In genomic region chr12:104381721-104382480, GRCh38 we compare ENCODE assay signal across 8 cellular contexts.
DNase-seq lines count a peak whose midpoint lies in the region; ATAC-seq and TF ChIP-seq lines count a peak whose summit lies in the region.

No MANE protein-coding gene starts in this region.

- POLR2A ChIA-PET in A673 (lab: Charles Lee; ENCODE audit: low non-redundant PET): no interaction called here

- no peak overlapping the region for H2AFZ ChIP-seq in Loucy (ENCODE audit: low read length)

- no peaks in the 10 kb centered on the region for H3K36me3 ChIP-seq in A673 (ENCODE audit: insufficient read depth, low read length, poor library complexity, severe bottlenecking)
- H3K36me3 ChIP-seq in Loucy (ENCODE audit: insufficient read depth, low read length): no peaks in the 10 kb centered on the region
- H3K36me3 ChIP-seq in RWPE2 (ENCODE audit: low read depth): no peaks in the 10 kb centered on the region
- no peaks in the 10 kb centered on the region for H3K36me3 ChIP-seq in suprapubic skin

- intact Hi-C loops in A673 (cut with micrococcal nuclease; ENCODE audit: unreplicated experiment): loop anchor here (1.0 to 5.0 kb wide), 4 partner anchors 181 to 720 kb away; no protein-coding TSS in a partner anchor

- no peak for TF ChIP-seq POLR2A in suprapubic skin (IDR thresholded peaks at IDR 0.05)

- H3K4me3 ChIP-seq in A673 (ENCODE audit: low read depth, low read length, poor library complexity, severe bottlenecking): no peak overlapping the region
- H3K4me3 ChIP-seq in Loucy (ENCODE audit: low read length, poor library complexity, severe bottlenecking): no peak overlapping the region
- no peak overlapping the region for H3K4me3 ChIP-seq in RWPE2 (ENCODE audit: severe bottlenecking)
- H3K4me3 ChIP-seq in suprapubic skin: no peak overlapping the region

- TF ChIP-seq EP300 in suprapubic skin (IDR thresholded peaks at IDR 0.05): no peak

- H3K9me2 ChIP-seq in Loucy (replicated peaks; ENCODE audit: low read depth, low read length): no peaks in the 10 kb centered on the region

- H3K9ac ChIP-seq in Loucy (ENCODE audit: low read depth, low read length, poor library complexity, severe bottlenecking): no peak overlapping the region

- H3K27ac ChIP-seq in A673 (ENCODE audit: low read depth, low read length, poor library complexity, severe bottlenecking): no peak overlapping the region
- no peak overlapping the region for H3K27ac ChIP-seq in RWPE2 (ENCODE audit: poor library complexity, severe bottlenecking)
- no peak overlapping the region for H3K27ac ChIP-seq in suprapubic skin

- no peaks in the 10 kb centered on the region for H3K27me3 ChIP-seq in A673 (replicated peaks; ENCODE audit: insufficient read depth, low read depth, low read length, poor library complexity)
- H3K27me3 ChIP-seq in Loucy (ENCODE audit: insufficient read depth, low read length, poor library complexity, severe bottlenecking): no peaks in the 10 kb centered on the region
- H3K27me3 ChIP-seq in RWPE2 (ENCODE audit: insufficient read depth, poor library complexity, severe bottlenecking): no peaks in the 10 kb centered on the region
- no peaks in the 10 kb centered on the region for H3K27me3 ChIP-seq in suprapubic skin

- no peaks in the 10 kb centered on the region for H3K9me3 ChIP-seq in A673 (ENCODE audit: low read depth, low read length, poor library complexity, severe bottlenecking)
- no peaks in the 10 kb centered on the region for H3K9me3 ChIP-seq in Loucy (ENCODE audit: insufficient read depth, low read depth, low read length)
- H3K9me3 ChIP-seq in RWPE2 (ENCODE audit: severe bottlenecking): no peaks in the 10 kb centered on the region
- no peaks in the 10 kb centered on the region for H3K9me3 ChIP-seq in suprapubic skin

- CTCF ChIA-PET in A673 (lab: Charles Lee): interaction anchor here (0.6 to 1.2 kb wide), 11 partner anchors 9 to 672 kb away, joined by 3 to 8 read pairs (median 3); partner anchors contain the start of gene SLC41A2

- ATAC-seq in GM18867 (IDR thresholded peaks at IDR 0.05; ENCODE audit: unreplicated experiment) (peak; percentile 74), RWPE2 (ENCODE audit: low read depth) (peak; percentile 84), omental fat pad (ENCODE audit: low FRiP score) (peak; percentile 71)

- no peaks in the 10 kb centered on the region for H3F3A ChIP-seq in Loucy (ENCODE audit: low read depth)

- H3K4me1 ChIP-seq in A673 (ENCODE audit: insufficient read depth, low read length, poor library complexity, severe bottlenecking) (no peaks in the 10 kb centered on the region), Loucy (ENCODE audit: insufficient read depth, low read length, poor library complexity, severe bottlenecking) (peaks cover 7% of the 10 kb centered on the region), RWPE2 (ENCODE audit: insufficient read depth, poor library complexity, severe bottlenecking) (no peaks in the 10 kb centered on the region), suprapubic skin (peaks cover 8% of the 10 kb centered on the region)

- no TSS peak for BruUV-seq in A673 (replicated peaks; lab: Mats Ljungman, UMichigan)

- peak; percentile 78 for DNase-seq in A673 (ENCODE audit: low spot score)
- peak; percentile 66 for DNase-seq in RWPE2 (ENCODE audit: low spot score)
- DNase-seq in activated T-helper 9 cell treated with anti-CD3 and anti-CD28 coated beads, Interleukin-2, amount 50 U/mL, for 16 hours (ENCODE audit: low read depth): peak; percentile 65
- peak; percentile 61 for DNase-seq in foreskin melanocyte
- peak; percentile 79 for DNase-seq in omental fat pad (ENCODE audit: low spot score)
- peak; percentile 85 to 87 for DNase-seq in suprapubic skin (ENCODE audit: low spot score in 2 of 2)

- TF ChIP-seq CTCF in A673 (conservative IDR thresholded peaks at IDR 0.05; ENCODE audit: low read depth, low read length) (peak; percentile 96), Loucy (conservative IDR thresholded peaks at IDR 0.05; ENCODE audit: low read length) (peak; percentile 98), RWPE2 (IDR thresholded peaks at IDR 0.05; ENCODE audit: poor library complexity, severe bottlenecking) (peak; percentile 93), omental fat pad (IDR thresholded peaks at IDR 0.05) (peak in 2 of 3 donors; percentile 45 to 95), suprapubic skin (IDR thresholded peaks at IDR 0.05) (peak; percentile 89 to 91)

- peaks cover 5% of the 10 kb centered on the region for H4K20me1 ChIP-seq in Loucy (ENCODE audit: insufficient read depth, low read length, poor library complexity, severe bottlenecking)

- WGBS in suprapubic skin: 22% methylated on average over 16 of the region's 18 CpGs

- peaks cover 5% of the 10 kb centered on the region; the same call in 1 of the 2 replicates for H3K79me2 ChIP-seq in Loucy (ENCODE audit: insufficient read depth, low read length)

- H3K4me2 ChIP-seq in Loucy (ENCODE audit: low read depth, low read length, poor library complexity, severe bottlenecking): peak overlapping the region; percentile 21
